In the genomic region with DNA sequence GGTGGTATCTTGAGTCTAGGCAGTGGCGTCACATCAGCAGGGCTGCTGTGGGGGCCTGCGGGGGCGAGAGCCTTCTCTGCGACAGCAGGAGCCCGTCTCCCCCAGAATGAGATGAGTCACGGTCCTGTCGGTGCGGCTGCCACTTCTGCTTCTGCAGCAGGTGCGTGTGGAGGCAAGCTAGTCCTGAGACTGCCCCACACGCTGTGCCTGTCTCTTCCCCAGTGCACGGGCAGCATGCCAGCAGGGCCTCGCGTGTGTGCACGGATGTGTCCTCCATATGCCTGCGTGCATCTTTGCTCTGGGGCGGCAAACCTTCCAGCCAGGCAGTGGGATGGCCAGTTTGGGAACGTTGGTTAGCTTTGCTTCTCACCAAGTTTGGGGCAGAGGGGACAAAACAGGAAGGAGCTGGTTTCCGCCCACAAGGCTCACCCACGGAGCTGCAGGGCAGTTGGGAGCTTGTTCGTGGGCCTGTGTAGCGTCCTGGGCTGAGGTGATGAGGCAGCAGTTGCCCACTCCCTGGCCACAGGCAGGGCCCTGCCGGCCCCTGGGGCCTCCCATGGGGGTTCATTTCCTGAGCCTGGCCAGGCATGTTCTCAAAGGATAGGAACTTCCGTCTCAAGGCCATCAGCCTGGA, we compare ENCODE assay signal across 8 cellular contexts.
A peak's percentile ranks its signal among the peaks of the same experiment; 100 is the strongest.
DNase-seq lines count a peak whose midpoint lies in the region; ATAC-seq, FAIRE-seq and TF ChIP-seq lines count a peak whose summit lies in the region.

No MANE protein-coding gene starts in this region.

- H3K4me3 ChIP-seq in left ventricle myocardium inferior = no peak overlapping the region

- ATAC-seq in GM18873 (IDR thresholded peaks at IDR 0.05; ENCODE audit: low FRiP score, unreplicated experiment) (peak; percentile 79), HG03039 (IDR thresholded peaks at IDR 0.05; ENCODE audit: unreplicated experiment) (peak; percentile 76)

- peak overlapping the region; percentile 68 for H3K27ac ChIP-seq in left ventricle myocardium inferior (replicated peaks)

- no peak for FAIRE-seq in RCC 7860 (lab: Jason Lieb, UNC)

- H3K27me3 ChIP-seq in left ventricle myocardium inferior (ENCODE audit: low read depth) = no peaks in the 10 kb centered on the region

- peaks cover 63% of the 10 kb centered on the region for H3K4me1 ChIP-seq in left ventricle myocardium inferior

- H3K36me3 ChIP-seq in left ventricle myocardium inferior = peaks cover 46% of the 10 kb centered on the region

- H3K9me3 ChIP-seq in left ventricle myocardium inferior (replicated peaks) = no peaks in the 10 kb centered on the region

- peak; percentile 92 for DNase-seq in RPMI8226
- peak; percentile 76 for DNase-seq in activated gamma-delta T cell (lab: John Stamatoyannopoulos, UW)
- DNase-seq in left ventricle myocardium inferior = peak; percentile 75
- peak; percentile 63 to 75 for DNase-seq in stimulated activated CD4-positive, alpha-beta T cell treated with anti-CD3 and anti-CD28 coated beads, Interleukin-1b, Interleukin-23, amount 100 ng/mL, for 4 hours (ENCODE audit: low read depth in 2 of 2)
- DNase-seq in RCC 7860 (ENCODE audit: low spot score) = no peak
- DNase-seq in mesenteric fat pad (ENCODE audit: low spot score) = no peak

- intact Hi-C loops in left ventricle myocardium inferior (cut with micrococcal nuclease) = no loop called here

- TF ChIP-seq CTCF in left ventricle myocardium inferior (IDR thresholded peaks at IDR 0.05; ENCODE audit: borderline replicate concordance) = no peak

Comparison
In these comparisons a context has a peak if more than half of its experiments do, and no peak if none do; other contexts are left out.
1. DNase-seq: peak in RPMI8226 (single experiment), activated gamma-delta T cell (single experiment), left ventricle myocardium inferior (single experiment) and stimulated activated CD4-positive, alpha-beta T cell treated with anti-CD3 and anti-CD28 coated beads, Interleukin-1b, Interleukin-23, amount 100 ng/mL, for 4 hours (2 of 2); none in RCC 7860 (single experiment) and mesenteric fat pad (single experiment).